9 cellular contexts compared by ENCODE assay signal in genomic region chr18:62784338-62784965, GRCh38.
DNase-seq lines count a peak whose midpoint lies in the region; ATAC-seq, FAIRE-seq and TF ChIP-seq lines count a peak whose summit lies in the region.
"Had no signal": no experiment of that assay in that cellular context is flagged by ENCODE, and none has a peak within 500 bp of the region (broad histone marks: within the 10 kb centered on the region; RNA-seq: fewer than 3 reads in every experiment).

No MANE protein-coding gene starts in this region.

- no peaks in the 10 kb centered on the region for H3K36me3 ChIP-seq in GM23248 (ENCODE audit: low read depth)
- no peaks in the 10 kb centered on the region for H3K36me3 ChIP-seq in pancreas

- H3K27ac ChIP-seq in layer of hippocampus (ENCODE audit: low read depth, low read length) (peak overlapping the region; percentile 89), GM23248 (no peak overlapping the region), pancreas (no peak overlapping the region)

- no peak overlapping the region for H2AFZ ChIP-seq in GM23248

- peaks cover 44% of the 10 kb centered on the region for H3K4me1 ChIP-seq in GM23248 (ENCODE audit: insufficient read depth)
- H3K4me1 ChIP-seq in pancreas = peaks cover 0 to 19% (median 4%) of the 10 kb centered on the region in 3 donors

- peak overlapping the region; percentile 77 for H3K4me3 Mint-ChIP-seq in T-helper 17 cell

- no peaks in the 10 kb centered on the region for H3K9me3 ChIP-seq in T-helper 17 cell (ENCODE audit: control insufficient read depth, low read length, poor library complexity, severe bottlenecking)
- no peaks in the 10 kb centered on the region for H3K9me3 ChIP-seq in GM23248 (ENCODE audit: low read depth)
- H3K9me3 ChIP-seq in pancreas = no peaks in the 10 kb centered on the region

- peaks cover 7% of the 10 kb centered on the region for H3K27me3 Mint-ChIP-seq in T-helper 17 cell

- H3F3A ChIP-seq in GM23248 (ENCODE audit: insufficient read depth) = peaks cover 36% of the 10 kb centered on the region

- in situ Hi-C loops in GM23248 (cut with MboI) = no loop called here

- no peaks in the 10 kb centered on the region for H3K27me3 ChIP-seq in layer of hippocampus (ENCODE audit: control insufficient read depth, insufficient read depth, low read length)
- no peaks in the 10 kb centered on the region for H3K27me3 ChIP-seq in GM23248 (replicated peaks; ENCODE audit: insufficient read depth)
- H3K27me3 ChIP-seq in pancreas = no peaks in the 10 kb centered on the region

- DNase-seq in ELR (ENCODE audit: low read depth) (peak; percentile 21), T-helper 17 cell (no peak), GM23248 (no peak), pancreas (no peak)
- DNase-seq in stimulated activated CD4-positive, alpha-beta T cell treated with anti-CD3 and anti-CD28 coated beads, Interleukin-4, amount 100 ng/mL, for 4 hours = no peak
- DNase-seq: cortex of kidney had no signal

- intact Hi-C loops in pancreas (cut with DNase I) = no loop called here

- no peak overlapping the region for H3K4me2 ChIP-seq in GM23248 (ENCODE audit: unreplicated experiment)

- H3K9me2 ChIP-seq in GM23248 (ENCODE audit: insufficient read depth) = no peaks in the 10 kb centered on the region

- no peak for FAIRE-seq in pancreas (lab: Jason Lieb, UNC)

- no peak overlapping the region for H3K4me3 ChIP-seq in GM23248
- no peak overlapping the region for H3K4me3 ChIP-seq in pancreas

- peaks cover 37% of the 10 kb centered on the region for H3K4me1 Mint-ChIP-seq in T-helper 17 cell

- peaks cover 75% of the 10 kb centered on the region for H3K79me2 ChIP-seq in GM23248 (ENCODE audit: insufficient read depth)

- no peak for TF ChIP-seq CTCF in pancreas (IDR thresholded peaks at IDR 0.05)

- no peaks in the 10 kb centered on the region for H3K36me3 Mint-ChIP-seq in T-helper 17 cell (ENCODE audit: low read depth)

- ATAC-seq in GM21737 (IDR thresholded peaks at IDR 0.05; ENCODE audit: unreplicated experiment) (peak; percentile 50), T-helper 17 cell (peak; percentile 70), HG03280 (IDR thresholded peaks at IDR 0.05; ENCODE audit: unreplicated experiment) (no peak), pancreas (no peak)

- no peaks in the 10 kb centered on the region for H4K20me1 ChIP-seq in GM23248 (ENCODE audit: insufficient read depth)

- no peak overlapping the region for H3K9ac ChIP-seq in GM23248

- H3K27ac Mint-ChIP-seq in T-helper 17 cell = peak overlapping the region; percentile 65

- 97 to 98% methylated on average over 4 of the region's 4 CpGs for WGBS in GM23248 (ENCODE audit: low coverage in 1 of 2, low lambda C conversion rate in 2 of 2, missing lambda C conversion rate in 2 of 2), 2 experiments
- 57 to 58% methylated on average over 4 of the region's 4 CpGs for WGBS in pancreas, 2 donors

Comparison
In these comparisons a context has a peak if more than half of its experiments do, and no peak if none do; other contexts are left out.
1. ATAC-seq: peak in GM21737 (single experiment) and T-helper 17 cell (single experiment); none in HG03280 (single experiment) and pancreas (0 of 4).